In genomic region chr1:29474845-29475244, GRCh38 we compare ENCODE assay signal across 30 cellular contexts.
"Had no signal": no experiment of that assay in that cellular context is flagged by ENCODE, and none has a peak within 500 bp of the region (broad histone marks: within the 10 kb centered on the region; RNA-seq: fewer than 3 reads in every experiment).

No MANE protein-coding gene starts in this region.

- H3K36me3 Mint-ChIP-seq: immature natural killer cell; mesothelial cell of epicardium; naive B cell; natural killer cell; neural progenitor cell; stimulated activated naive B cell treated with anti-CD40 and anti-IgM and Interleukin-4, amounts not matched to agents 10 μg/mL and 1 μg/mL and 100 μg/mL, for 72 hours had no signal

- H3K27me3 ChIP-seq: neural progenitor cell, ovary, testis, thyroid gland had no signal

- FAIRE-seq: islet of Langerhans, kidney, small intestine, urothelium cell line had no signal

- H3K9ac ChIP-seq: neural progenitor cell had no signal

- H3K27ac ChIP-seq: left lung, lower lobe of right lung, neural progenitor cell, ovary, prostate gland, sigmoid colon, spleen, stomach, testis, thyroid gland, transverse colon, upper lobe of left lung had no signal

- H3K4me3 Mint-ChIP-seq: immature natural killer cell; mesothelial cell of epicardium; naive B cell; natural killer cell; nephron progenitor cell; neural progenitor cell; stimulated activated naive B cell treated with anti-CD40 and anti-IgM and Interleukin-4, amounts not matched to agents 10 μg/mL and 1 μg/mL and 100 μg/mL, for 72 hours had no signal

- H3K4me2 ChIP-seq: neural progenitor cell had no signal

- H2AFZ ChIP-seq: neural progenitor cell had no signal

- H3K4me1 Mint-ChIP-seq: immature natural killer cell; mesothelial cell of epicardium; naive B cell; natural killer cell; stimulated activated naive B cell treated with anti-CD40 and anti-IgM and Interleukin-4, amounts not matched to agents 10 μg/mL and 1 μg/mL and 100 μg/mL, for 72 hours had no signal

- H3K4me1 ChIP-seq: left lung, lower lobe of right lung, prostate gland, sigmoid colon, spleen, stomach, thyroid gland, transverse colon, upper lobe of left lung had no signal

- H3K9me3 ChIP-seq: left lung, lower lobe of right lung, prostate gland, sigmoid colon, stomach, testis, thyroid gland, transverse colon, upper lobe of left lung had no signal

- H3K36me3 ChIP-seq: left lung, lower lobe of right lung, neural progenitor cell, ovary, prostate gland, sigmoid colon, spleen, stomach, thyroid gland, transverse colon, upper lobe of left lung had no signal

- ATAC-seq: left colon; left lung; lower lobe of right lung; natural killer cell; right cardiac atrium; stimulated activated naive B cell treated with anti-CD40 and anti-IgM and Interleukin-4, amounts not matched to agents 10 μg/mL and 1 μg/mL and 100 μg/mL, for 72 hours; stimulated activated naive CD8-positive, alpha-beta T cell treated with anti-CD3 and anti-CD28 coated beads, Interleukin-15, Interleukin-2, amounts not matched to agents 100 U/mL and 50 U/mL, for 24 hours had no signal

- H3K4me3 ChIP-seq: left lung, lower lobe of right lung, neural progenitor cell, ovary, prostate gland, sigmoid colon, spleen, stomach, testis, thyroid gland, transverse colon, upper lobe of left lung had no signal

- H3K9me3 Mint-ChIP-seq: immature natural killer cell; mesothelial cell of epicardium; natural killer cell; nephron progenitor cell; neural progenitor cell; stimulated activated naive B cell treated with anti-CD40 and anti-IgM and Interleukin-4, amounts not matched to agents 10 μg/mL and 1 μg/mL and 100 μg/mL, for 72 hours had no signal

- DNase-seq: hypothalamus; immature natural killer cell; kidney; left colon; left lung; lower lobe of right lung; mammary epithelial cell; mesenchymal stem cell; naive B cell; natural killer cell; nephron progenitor cell; ovary; retina; right cardiac atrium; small intestine; stimulated activated CD4-positive, alpha-beta T cell treated with anti-CD3 and anti-CD28 coated beads, Interleukin-4, amount 100 ng/mL, for 24 hours; stimulated activated naive B cell treated with anti-CD40 and anti-IgM and Interleukin-4, amounts not matched to agents 10 μg/mL and 1 μg/mL and 100 μg/mL, for 72 hours; stimulated activated naive CD8-positive, alpha-beta T cell treated with anti-CD3 and anti-CD28 coated beads, Interleukin-15, Interleukin-2, amounts not matched to agents 100 U/mL and 50 U/mL, for 24 hours; testis; thyroid gland; transverse colon; upper lobe of left lung had no signal

- H3K27ac Mint-ChIP-seq: immature natural killer cell; mesothelial cell of epicardium; naive B cell; natural killer cell; nephron progenitor cell; neural progenitor cell; stimulated activated naive B cell treated with anti-CD40 and anti-IgM and Interleukin-4, amounts not matched to agents 10 μg/mL and 1 μg/mL and 100 μg/mL, for 72 hours had no signal
